8 cellular contexts compared by ENCODE assay signal in the genomic region with DNA sequence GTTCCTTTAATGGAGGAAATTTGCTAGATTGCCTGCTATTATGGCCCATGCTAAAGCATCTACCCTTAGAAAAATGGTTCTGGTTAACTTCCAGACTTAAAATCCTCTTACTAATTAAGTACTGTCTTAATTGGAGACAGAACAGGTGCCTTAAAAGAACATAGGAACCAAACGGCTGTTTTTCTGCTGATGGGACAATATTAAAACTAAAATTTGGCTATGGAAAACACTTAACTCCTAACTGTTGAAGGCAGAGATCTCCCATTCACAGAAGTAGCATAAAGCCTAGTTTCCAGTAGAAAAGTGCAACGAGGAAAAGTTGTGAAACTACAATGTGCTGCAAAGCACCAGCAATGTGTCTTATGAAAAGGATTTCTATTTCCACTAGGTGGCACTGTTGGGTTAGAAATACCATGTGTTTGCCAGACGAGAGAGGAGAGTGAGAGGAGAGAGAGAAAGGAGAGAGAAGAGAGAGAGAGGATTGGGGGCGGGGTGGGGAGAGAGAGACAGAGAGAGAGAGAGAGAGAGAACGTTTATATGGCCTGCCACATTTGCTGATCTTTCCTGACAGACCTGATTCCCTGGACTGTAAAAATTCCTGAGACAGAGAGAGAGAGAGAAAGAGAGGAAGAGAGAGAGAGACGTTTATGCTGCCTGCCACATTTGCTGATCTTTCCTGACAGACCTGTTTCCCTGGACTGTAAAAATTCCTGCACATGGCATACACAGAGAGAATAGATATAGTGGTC. TPM values are rescaled to one million over a fixed set of nuclear protein-coding genes. Genes with fewer than 3 reads are reported as not detected.
DNase-seq lines count a peak whose midpoint lies in the region; ATAC-seq, FAIRE-seq and TF ChIP-seq lines count a peak whose summit lies in the region.

No MANE protein-coding gene starts in this region.

- no peaks in the 10 kb centered on the region for H3K36me3 ChIP-seq in CD8-positive, alpha-beta T cell (ENCODE audit: insufficient read depth, low read length)
- no peaks in the 10 kb centered on the region for H3K36me3 ChIP-seq in astrocyte (ENCODE audit: insufficient read depth, low read length)

- POLR2A ChIA-PET in CD8-positive, alpha-beta T cell (lab: Charles Lee), result no interaction called here

- no peaks in the 10 kb centered on the region for H3K79me2 ChIP-seq in astrocyte (ENCODE audit: insufficient read depth, low read length)

- no peak for FAIRE-seq in astrocyte (lab: Jason Lieb, UNC)

- peak overlapping the region; percentile 61 for H2AFZ ChIP-seq in astrocyte (ENCODE audit: low read depth, low read length)

- DNase-seq in CD8-positive, alpha-beta T cell, result no peak
- DNase-seq in NCI-H2227 (lab: John Stamatoyannopoulos, UW; ENCODE audit: unreplicated experiment) (peak; percentile 48), astrocyte (ENCODE audit: low read depth) (peak; percentile 54), iPS-NIHi11 (ENCODE audit: low spot score) (peak; percentile 69)
- DNase-seq in stimulated activated naive CD8-positive, alpha-beta T cell treated with anti-CD3 and anti-CD28 coated beads, Interleukin-15, amount 100 ng/mL, for 72 hours, result peak in 1 of 2 donors; percentile 9
- no peak for DNase-seq in activated CD4-positive, alpha-beta T cell treated with anti-CD3 and anti-CD28 coated beads for 1 hour

- peaks cover 19% of the 10 kb centered on the region for H3K27me3 Mint-ChIP-seq in CD8-positive, alpha-beta T cell (ENCODE audit: low read depth)
- H3K27me3 Mint-ChIP-seq in astrocyte (ENCODE audit: low read depth, unreplicated experiment), result no peaks in the 10 kb centered on the region
- peaks cover 26% of the 10 kb centered on the region for H3K27me3 Mint-ChIP-seq in stimulated activated naive CD8-positive, alpha-beta T cell treated with anti-CD3 and anti-CD28 coated beads, Interleukin-15, amount 100 ng/mL, for 72 hours

- H3K4me1 Mint-ChIP-seq in CD8-positive, alpha-beta T cell (ENCODE audit: low read depth), result peaks cover 4% of the 10 kb centered on the region
- peaks cover 4% of the 10 kb centered on the region for H3K4me1 Mint-ChIP-seq in astrocyte (ENCODE audit: low read depth, unreplicated experiment)
- peaks cover 4% of the 10 kb centered on the region for H3K4me1 Mint-ChIP-seq in stimulated activated naive CD8-positive, alpha-beta T cell treated with anti-CD3 and anti-CD28 coated beads, Interleukin-15, amount 100 ng/mL, for 72 hours

- H3K4me1 ChIP-seq in CD8-positive, alpha-beta T cell (ENCODE audit: insufficient read depth, low read length), result no peaks in the 10 kb centered on the region
- no peaks in the 10 kb centered on the region for H3K4me1 ChIP-seq in astrocyte (ENCODE audit: insufficient read depth, low read length)

- no peaks in the 10 kb centered on the region for H3K9me3 ChIP-seq in CD8-positive, alpha-beta T cell (ENCODE audit: low read length)
- no peaks in the 10 kb centered on the region for H3K9me3 ChIP-seq in astrocyte (ENCODE audit: insufficient read depth, low read depth, low read length)

- intact Hi-C loops in CD8-positive, alpha-beta T cell (cut with DNase I, micrococcal nuclease), result loop anchor here in 1 of 2 experiments (2.0 to 5.0 kb wide), 2 partner anchors 1137 to 1885 kb away; no protein-coding TSS in a partner anchor

- H3K9ac ChIP-seq in astrocyte (ENCODE audit: low read length), result no peak overlapping the region

- no peaks in the 10 kb centered on the region for H3K27me3 ChIP-seq in CD8-positive, alpha-beta T cell (ENCODE audit: insufficient read depth, low read length)
- H3K27me3 ChIP-seq in astrocyte (ENCODE audit: insufficient read depth, low read length), result peaks cover 6% of the 10 kb centered on the region

- H3K27ac ChIP-seq in CD8-positive, alpha-beta T cell (ENCODE audit: low read depth, low read length), result no peak overlapping the region
- no peak overlapping the region for H3K27ac ChIP-seq in astrocyte (ENCODE audit: low read depth, low read length)

- H3K36me3 Mint-ChIP-seq in CD8-positive, alpha-beta T cell, result no peaks in the 10 kb centered on the region
- no peaks in the 10 kb centered on the region for H3K36me3 Mint-ChIP-seq in astrocyte (ENCODE audit: low read depth, unreplicated experiment)

- CTCF ChIA-PET in CD8-positive, alpha-beta T cell (lab: Charles Lee), result interaction anchor here (0.7 to 1.5 kb wide), 2 partner anchors 14 to 31 kb away, joined by 4 to 9 read pairs; no protein-coding TSS in a partner anchor

- no peak overlapping the region for H3K4me3 Mint-ChIP-seq in CD8-positive, alpha-beta T cell
- peak overlapping the region; percentile 6 for H3K4me3 Mint-ChIP-seq in astrocyte (ENCODE audit: unreplicated experiment)
- H3K4me3 Mint-ChIP-seq in stimulated activated naive CD8-positive, alpha-beta T cell treated with anti-CD3 and anti-CD28 coated beads, Interleukin-15, amount 100 ng/mL, for 72 hours, result no peak overlapping the region

- H3K4me3 ChIP-seq in CD8-positive, alpha-beta T cell (ENCODE audit: low read depth, low read length), result no peak overlapping the region
- H3K4me3 ChIP-seq in astrocyte (ENCODE audit: insufficient read depth, low read depth, low read length), result no peak overlapping the region

- H4K20me1 ChIP-seq in astrocyte (ENCODE audit: insufficient read depth, low read length), result no peaks in the 10 kb centered on the region

- H3K27ac Mint-ChIP-seq in CD8-positive, alpha-beta T cell, result no peak overlapping the region
- no peak overlapping the region for H3K27ac Mint-ChIP-seq in astrocyte (ENCODE audit: unreplicated experiment)
- H3K27ac Mint-ChIP-seq in stimulated activated naive CD8-positive, alpha-beta T cell treated with anti-CD3 and anti-CD28 coated beads, Interleukin-15, amount 100 ng/mL, for 72 hours, result no peak overlapping the region

- no peaks in the 10 kb centered on the region for H3K9me3 Mint-ChIP-seq in CD8-positive, alpha-beta T cell
- H3K9me3 Mint-ChIP-seq in astrocyte (ENCODE audit: unreplicated experiment), result peaks cover 1% of the 10 kb centered on the region
- H3K9me3 Mint-ChIP-seq in stimulated activated naive CD8-positive, alpha-beta T cell treated with anti-CD3 and anti-CD28 coated beads, Interleukin-15, amount 100 ng/mL, for 72 hours, result peaks cover 0 to 8% of the 10 kb centered on the region in 2 donors

- ATAC-seq in CD8-positive, alpha-beta T cell, result peak; percentile 46
- ATAC-seq in GM18519 (IDR thresholded peaks at IDR 0.05; ENCODE audit: low FRiP score, unreplicated experiment), result peak; percentile 87
- peak; percentile 55 for ATAC-seq in HG03095 (IDR thresholded peaks at IDR 0.05; ENCODE audit: unreplicated experiment)
- ATAC-seq in stimulated activated naive CD8-positive, alpha-beta T cell treated with anti-CD3 and anti-CD28 coated beads, Interleukin-15, amount 100 ng/mL, for 72 hours, result peak; percentile 73

- TF ChIP-seq CTCF in CD8-positive, alpha-beta T cell (IDR thresholded peaks at IDR 0.05), result peak; percentile 57
- peak; percentile 45 for TF ChIP-seq CTCF in astrocyte (IDR thresholded peaks at IDR 0.05; ENCODE audit: insufficient read depth, low read depth, low read length)

- H3K4me2 ChIP-seq in astrocyte (ENCODE audit: low read length), result peak overlapping the region; percentile 60

RNA-seq across cellular contexts. Expression of a gene that starts 51.5 kb away (rescaled TPM):
- total RNA-seq in CD8-positive, alpha-beta T cell, result not detected
- total RNA-seq in astrocyte, result 0.11 and 0.17 TPM in 2 replicates

Comparison
In these comparisons a context has a peak if more than half of its experiments do, and no peak if none do; other contexts are left out.
1. DNase-seq: peak in NCI-H2227 (single experiment), astrocyte (single experiment) and iPS-NIHi11 (single experiment); none in CD8-positive, alpha-beta T cell (0 of 7) and activated CD4-positive, alpha-beta T cell treated with anti-CD3 and anti-CD28 coated beads for 1 hour (single experiment).
2. Peak in every context shown above with its lines, with median percentiles within 50 percentile points of each other: ATAC-seq.